Comparison of ENCODE assay signal across 8 cellular contexts in the genomic region with DNA sequence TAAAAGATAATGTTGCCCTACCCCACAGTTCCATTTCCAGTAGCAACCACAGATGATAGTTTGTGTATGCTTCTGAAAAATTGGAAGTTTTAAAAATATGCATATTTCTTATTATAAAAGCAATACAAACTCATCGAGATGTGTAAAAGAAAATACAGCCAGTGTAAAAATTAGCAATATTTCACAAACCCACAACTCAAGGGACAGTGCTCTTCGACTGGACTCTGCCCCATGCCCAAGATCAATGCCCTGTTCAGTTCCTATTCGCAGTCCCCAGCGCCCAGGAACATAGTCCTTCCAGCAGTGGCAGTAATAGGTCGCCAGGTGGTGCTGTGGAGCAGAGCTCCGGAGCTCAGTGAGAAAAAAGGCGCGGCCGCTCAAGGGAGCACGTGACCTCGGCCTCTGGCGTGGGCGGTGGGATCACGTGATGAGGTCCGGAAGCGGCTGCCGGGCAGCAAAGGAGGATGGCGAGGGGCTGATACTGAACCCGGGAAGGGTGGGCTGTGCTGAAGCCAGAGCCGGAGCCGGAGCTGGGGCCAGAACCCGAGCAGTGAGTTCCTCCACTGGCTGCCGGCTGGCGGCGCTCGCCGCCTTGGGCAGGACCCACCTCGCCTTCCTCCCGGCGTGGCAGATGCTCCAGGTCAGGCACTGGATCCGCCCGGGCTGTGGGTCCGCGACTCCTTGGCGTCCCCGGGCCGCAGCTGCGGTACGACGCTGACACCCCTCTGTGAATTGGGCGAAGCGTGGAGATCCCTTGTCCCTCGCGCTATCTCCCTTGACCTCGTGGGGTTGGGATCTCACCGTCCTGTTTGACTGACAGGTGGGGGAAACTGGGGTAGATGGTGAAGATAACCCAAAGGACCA. TPM values are rescaled to one million over a fixed set of nuclear protein-coding genes. Genes with fewer than 3 reads are reported as not detected.
DNase-seq lines count a peak whose midpoint lies in the region; TF ChIP-seq lines count a peak whose summit lies in the region.

SLC36A1 (plus strand) TSS at position 430 of the 864 bp plus-strand sequence. CDS start 11,190 bp downstream, outside the sequence.

- no peaks in the 10 kb centered on the region for H3K9me3 ChIP-seq in endocrine pancreas (ENCODE audit: control insufficient read depth, low read length)

- peaks cover 3% of the 10 kb centered on the region for H3K79me1 ChIP-seq in mesendoderm (ENCODE audit: low read length)

- TF ChIP-seq CTCF in GM20000 (IDR thresholded peaks at IDR 0.05; ENCODE audit: extremely low read depth, missing control alignments), result peak; percentile 83

- H2BK5ac ChIP-seq in mesendoderm (ENCODE audit: low read length), result no peak within 1 kb of the TSS

- in situ Hi-C loops in Caki2 (cut with HindIII; ENCODE audit: low pct_unique_long_range_greater_than_20kb, low sequenced_read_pairs), result loop anchor here (10.0 kb wide), 1 partner anchor 207 kb away; no protein-coding TSS in a partner anchor

- no peak within 1 kb of the TSS for H4K8ac ChIP-seq in mesendoderm (ENCODE audit: low read depth, low read length)

- peak within 1 kb of the TSS; percentile 85 for H3K56ac ChIP-seq in mesendoderm (ENCODE audit: low read length)

- H3K4me1 ChIP-seq in endocrine pancreas (ENCODE audit: control insufficient read depth, insufficient read depth, low read length), result no peaks in the 10 kb centered on the region
- no peaks in the 10 kb centered on the region for H3K4me1 ChIP-seq in mesendoderm (ENCODE audit: control insufficient read depth, low read depth, low read length)

- peaks cover 2% of the 10 kb centered on the region for H3K79me2 ChIP-seq in mesendoderm (ENCODE audit: control insufficient read depth, insufficient read depth, low read length)

- peak within 1 kb of the TSS; percentile 15 for H3K23ac ChIP-seq in mesendoderm (ENCODE audit: low read length)

- H3K27me3 ChIP-seq in endocrine pancreas (ENCODE audit: control insufficient read depth, insufficient read depth, low read length) (no peaks in the 10 kb centered on the region), mesendoderm (ENCODE audit: insufficient read depth, low read length, poor library complexity) (no peaks in the 10 kb centered on the region)

- no peaks in the 10 kb centered on the region for H3K36me3 ChIP-seq in endocrine pancreas (ENCODE audit: control insufficient read depth, insufficient read depth, low read length)
- H3K36me3 ChIP-seq in mesendoderm (ENCODE audit: control insufficient read depth, insufficient read depth, low read length), result no peaks in the 10 kb centered on the region

- H2AK5ac ChIP-seq in mesendoderm (ENCODE audit: low read length), result no peak within 1 kb of the TSS

- H3K18ac ChIP-seq in mesendoderm (ENCODE audit: low read length), result no peak within 1 kb of the TSS

- no peak within 1 kb of the TSS for H4K5ac ChIP-seq in mesendoderm (ENCODE audit: low read length)

- H3K4ac ChIP-seq in mesendoderm (ENCODE audit: low read depth, low read length), result no peak within 1 kb of the TSS

- H2BK15ac ChIP-seq in mesendoderm (replicated peaks; ENCODE audit: low read depth), result no peak within 1 kb of the TSS

- H3K9ac ChIP-seq in endocrine pancreas (ENCODE audit: control insufficient read depth, insufficient read depth, low read length) (peak within 1 kb of the TSS; percentile 66), mesendoderm (ENCODE audit: low read length) (peak within 1 kb of the TSS; percentile 81)

- peak within 1 kb of the TSS; percentile 100 for H3K4me2 ChIP-seq in mesendoderm (ENCODE audit: low read length)

- WGBS in mesendoderm (ENCODE audit: extremely low coverage, insufficient coverage, low lambda C conversion rate), result no CpG with 5 or more reads among the region's 46 CpGs

- no peak within 1 kb of the TSS for H2BK120ac ChIP-seq in mesendoderm (ENCODE audit: low read depth, low read length)

- peak; percentile 85 for DNase-seq in Caki2 (ENCODE audit: low read depth)
- peak; percentile 92 for DNase-seq in GM20000 (ENCODE audit: low spot score)
- peak; percentile 94 for DNase-seq in HT-29 (ENCODE audit: low spot score)
- peak; percentile 23 for DNase-seq in NK-92 (lab: John Stamatoyannopoulos, UW; ENCODE audit: unreplicated experiment)
- DNase-seq in activated CD8-positive, alpha-beta memory T cell treated with anti-CD3 and anti-CD28 coated beads for 48 hours (ENCODE audit: low read depth in 2 of 3, low spot score in 2 of 3), result peak; percentile 91 to 97 (median 97)
- peak; percentile 98 for DNase-seq in mesendoderm
- DNase-seq in stimulated activated CD8-positive, alpha-beta memory T cell treated with anti-CD3 and anti-CD28 coated beads, Interleukin-15, amount 100 ng/mL, for 1 hour (ENCODE audit: low read depth), result peak; percentile 89

- peak within 1 kb of the TSS; percentile 48 for H3K4me3 ChIP-seq in endocrine pancreas (ENCODE audit: control insufficient read depth, insufficient read depth, low read length)
- peak within 1 kb of the TSS; percentile 78 for H3K4me3 ChIP-seq in mesendoderm (ENCODE audit: low read length)

- no peak within 1 kb of the TSS for H3K27ac ChIP-seq in mesendoderm (ENCODE audit: low read depth, low read length)

RNA-seq across cellular contexts. Expression of gene SLC36A1, which starts in this region (rescaled TPM):
- 2.1 and 7.9 TPM in 2 replicates for total RNA-seq in Caki2 (2014; rRNA removed; shearing (Covaris generic); ENCODE audit: low replicate concordance)
- 5.0 and 6.4 TPM in 2 replicates for total RNA-seq in HT-29 (2014; rRNA removed; shearing (Covaris generic))
- polyA plus RNA-seq in mesendoderm (2013, experiment 1 of 2), result 5.1 TPM
- polyA plus RNA-seq in mesendoderm (2013, experiment 2 of 2), result 6.9 TPM

Comparison
In these comparisons a context has a peak if more than half of its experiments do, and no peak if none do; other contexts are left out.
1. DNase-seq: peak in every context shown above with its lines; median percentile 98 in mesendoderm; 97 in activated CD8-positive, alpha-beta memory T cell treated with anti-CD3 and anti-CD28 coated beads for 48 hours; 94 in HT-29; 92 in GM20000; 89 in stimulated activated CD8-positive, alpha-beta memory T cell treated with anti-CD3 and anti-CD28 coated beads, Interleukin-15, amount 100 ng/mL, for 1 hour; 85 in Caki2; 23 in NK-92.